16 cellular contexts compared by ENCODE assay signal in genomic region chr9:72614057-72614456, GRCh38.
A peak's percentile ranks its signal among the peaks of the same experiment; 100 is the strongest.
DNase-seq lines count a peak whose midpoint lies in the region; ATAC-seq, FAIRE-seq and TF ChIP-seq lines count a peak whose summit lies in the region.
"Had no signal": no experiment of that assay in that cellular context is flagged by ENCODE, and none has a peak within 500 bp of the region (broad histone marks: within the 10 kb centered on the region; RNA-seq: fewer than 3 reads in every experiment).

No MANE protein-coding gene starts in this region.

- WGBS in hepatocyte (ENCODE audit: low lambda C conversion rate, missing lambda C conversion rate), result 33% methylated on average over 1 of the region's 1 CpG
- 9 to 30% methylated on average over 1 of the region's 1 CpG for WGBS in gastroesophageal sphincter (ENCODE audit: low coverage in 1 of 2), 2 donors

- H3K9me3 ChIP-seq in HEK293 (ENCODE audit: control insufficient read depth, insufficient read depth, low read depth, low read length) (no peaks in the 10 kb centered on the region), hepatocyte (ENCODE audit: low read depth) (no peaks in the 10 kb centered on the region), osteoblast (ENCODE audit: low read depth, low read length) (no peaks in the 10 kb centered on the region), gastroesophageal sphincter (no peaks in the 10 kb centered on the region)
- H3K9me3 ChIP-seq: A549, BE2C had no signal

- H3K36me3 ChIP-seq in HEK293 (ENCODE audit: control insufficient read depth in 2 of 2, insufficient read depth in 1 of 2, low read length in 2 of 2) (no peaks in the 10 kb centered on the region), hepatocyte (replicated peaks; ENCODE audit: insufficient read depth, low read depth) (no peaks in the 10 kb centered on the region), osteoblast (ENCODE audit: insufficient read depth, low read length) (no peaks in the 10 kb centered on the region), gastroesophageal sphincter (no peaks in the 10 kb centered on the region)
- H3K36me3 ChIP-seq: BE2C had no signal

- H3K4me1 Mint-ChIP-seq in stimulated activated effector memory CD8-positive, alpha-beta T cell treated with anti-CD3 and anti-CD28 coated beads, Interleukin-12 subunit alpha, Interleukin-12 subunit beta, amount 100 ng/mL, for 72 hours, result no peaks in the 10 kb centered on the region
- H3K4me1 Mint-ChIP-seq: CD4-positive, alpha-beta memory T cell had no signal

- CTCF ChIA-PET in HEK293 (lab: Yijun Ruan, JAX), result interaction anchor here (0.6 kb wide), 1 partner anchor 12 kb away, joined by 3 read pairs; no protein-coding TSS in a partner anchor

- FAIRE-seq in H54 (lab: Jason Lieb, UNC), result peak; percentile 20

- no peaks in the 10 kb centered on the region for H3K4me1 ChIP-seq in HEK293 (ENCODE audit: control insufficient read depth, insufficient read depth, low read length)
- H3K4me1 ChIP-seq in hepatocyte (ENCODE audit: insufficient read depth), result no peaks in the 10 kb centered on the region
- no peaks in the 10 kb centered on the region for H3K4me1 ChIP-seq in osteoblast (ENCODE audit: insufficient read depth, low read length)
- no peaks in the 10 kb centered on the region for H3K4me1 ChIP-seq in gastroesophageal sphincter
- H3K4me1 ChIP-seq: A549, BE2C had no signal

- H3K4me3 Mint-ChIP-seq in stimulated activated effector memory CD8-positive, alpha-beta T cell treated with anti-CD3 and anti-CD28 coated beads, Interleukin-12 subunit alpha, Interleukin-12 subunit beta, amount 100 ng/mL, for 72 hours, result no peak overlapping the region
- H3K4me3 Mint-ChIP-seq: CD4-positive, alpha-beta memory T cell; H9 had no signal

- no peaks in the 10 kb centered on the region for H3K27me3 ChIP-seq in hepatocyte
- no peaks in the 10 kb centered on the region for H3K27me3 ChIP-seq in osteoblast (ENCODE audit: insufficient read depth, low read length)
- H3K27me3 ChIP-seq in gastroesophageal sphincter, result no peaks in the 10 kb centered on the region
- H3K27me3 ChIP-seq: BE2C had no signal

- H3K27ac Mint-ChIP-seq in stimulated activated effector memory CD8-positive, alpha-beta T cell treated with anti-CD3 and anti-CD28 coated beads, Interleukin-12 subunit alpha, Interleukin-12 subunit beta, amount 100 ng/mL, for 72 hours, result no peak overlapping the region
- H3K27ac Mint-ChIP-seq: CD4-positive, alpha-beta memory T cell; H9 had no signal

- no peak for ATAC-seq in gastroesophageal sphincter
- no peak for ATAC-seq in stimulated activated effector memory CD8-positive, alpha-beta T cell treated with anti-CD3 and anti-CD28 coated beads, Interleukin-12 subunit alpha, Interleukin-12 subunit beta, amount 100 ng/mL, for 72 hours
- ATAC-seq: A549 had no signal

- TF ChIP-seq CTCF in HEK293 (tag by site-specific recombination; IDR thresholded peaks at IDR 0.05) (no peak), hepatocyte (IDR thresholded peaks at IDR 0.05; ENCODE audit: poor library complexity) (no peak), osteoblast (IDR thresholded peaks at IDR 0.05; ENCODE audit: extremely low read depth, low read depth, low read length) (no peak), gastroesophageal sphincter (IDR thresholded peaks at IDR 0.05) (no peak)

- no peaks in the 10 kb centered on the region for H3K9me2 ChIP-seq in hepatocyte (replicated peaks; ENCODE audit: insufficient read depth)

- TF ChIP-seq EP300 in gastroesophageal sphincter (IDR thresholded peaks at IDR 0.05), result no peak

- POLR2A ChIA-PET in HEK293 (lab: Yijun Ruan, JAX), result no interaction called here

- DNase-seq in H54 (ENCODE audit: insufficient read length, low spot score) (no peak), hepatocyte (ENCODE audit: low spot score) (no peak), osteoblast (ENCODE audit: insufficient read length, low spot score, missing footprints) (peak; percentile 27), occipital lobe (lab: John Stamatoyannopoulos, UW) (no peak), mucosa of gallbladder (ENCODE audit: low spot score) (no peak)
- no peak for DNase-seq in stimulated activated effector memory CD8-positive, alpha-beta T cell treated with anti-CD3 and anti-CD28 coated beads, Interleukin-12 subunit alpha, Interleukin-12 subunit beta, amount 100 ng/mL, for 72 hours (ENCODE audit: low spot score in 2 of 2)
- DNase-seq: BE2C; CD4-positive, alpha-beta memory T cell; DND-41; GF-D8; GM23248; H9 had no signal

- H3K36me3 Mint-ChIP-seq in stimulated activated effector memory CD8-positive, alpha-beta T cell treated with anti-CD3 and anti-CD28 coated beads, Interleukin-12 subunit alpha, Interleukin-12 subunit beta, amount 100 ng/mL, for 72 hours, result no peaks in the 10 kb centered on the region
- H3K36me3 Mint-ChIP-seq: CD4-positive, alpha-beta memory T cell had no signal

- H3K4me2 ChIP-seq in hepatocyte, result no peak overlapping the region
- no peak overlapping the region for H3K4me2 ChIP-seq in osteoblast (ENCODE audit: insufficient read depth, low read length)
- H3K4me2 ChIP-seq: A549 had no signal

- TF ChIP-seq POLR2A in H54 (IDR thresholded peaks at IDR 0.05; ENCODE audit: low read depth, low read length) (no peak), gastroesophageal sphincter (IDR thresholded peaks at IDR 0.05) (no peak)

- no peaks in the 10 kb centered on the region for H3K79me2 ChIP-seq in hepatocyte
- no peaks in the 10 kb centered on the region for H3K79me2 ChIP-seq in osteoblast (ENCODE audit: insufficient read depth, low read length)

- no peaks in the 10 kb centered on the region for H3K9me3 Mint-ChIP-seq in stimulated activated effector memory CD8-positive, alpha-beta T cell treated with anti-CD3 and anti-CD28 coated beads, Interleukin-12 subunit alpha, Interleukin-12 subunit beta, amount 100 ng/mL, for 72 hours
- H3K9me3 Mint-ChIP-seq: CD4-positive, alpha-beta memory T cell had no signal

- no peak overlapping the region for H3K27ac ChIP-seq in HEK293 (ENCODE audit: extremely low read depth, low read depth, low read length)
- peak overlapping the region; percentile 11 for H3K27ac ChIP-seq in hepatocyte
- H3K27ac ChIP-seq in osteoblast (ENCODE audit: low read depth, low read length), result no peak overlapping the region
- H3K27ac ChIP-seq in gastroesophageal sphincter, result no peak overlapping the region
- H3K27ac ChIP-seq: A549, C4-2B, GM23248 had no signal

- H3K4me3 ChIP-seq in HEK293 (ENCODE audit: low read depth, low read length) (no peak overlapping the region), hepatocyte (no peak overlapping the region), osteoblast (ENCODE audit: insufficient read depth, low read length) (no peak overlapping the region), gastroesophageal sphincter (no peak overlapping the region)
- H3K4me3 ChIP-seq: A549, GM23248 had no signal

- H2AFZ ChIP-seq in hepatocyte, result no peak overlapping the region
- no peak overlapping the region for H2AFZ ChIP-seq in osteoblast (ENCODE audit: low read length)
- H2AFZ ChIP-seq: GM23248 had no signal

- no peaks in the 10 kb centered on the region for H4K20me1 ChIP-seq in hepatocyte (ENCODE audit: insufficient read depth, poor library complexity, severe bottlenecking)
- no peaks in the 10 kb centered on the region for H4K20me1 ChIP-seq in osteoblast (ENCODE audit: insufficient read depth, low read length)

TF ChIP-seq in HEK293, 187 proteins besides CTCF, POLR2A, EP300 and RAD21:
- TF ChIP-seq ZSCAN23 (tag by site-specific recombination; IDR thresholded peaks at IDR 0.05), result no peak
- no peak for TF ChIP-seq BCL11B (tag by site-specific recombination; IDR thresholded peaks at IDR 0.05; ENCODE audit: low read depth)
- no peak for TF ChIP-seq ZNF324 (tag by site-specific recombination; IDR thresholded peaks at IDR 0.05)
- TF ChIP-seq ZNF114 (tag by site-specific recombination; IDR thresholded peaks at IDR 0.05), result no peak
- TF ChIP-seq ZNF677 (tag by site-specific recombination; IDR thresholded peaks at IDR 0.05), result no peak
- TF ChIP-seq ATF2 (tag by site-specific recombination; IDR thresholded peaks at IDR 0.05; ENCODE audit: low read depth), result peak; percentile 80
- no peak for TF ChIP-seq ZNF585B (tag by site-specific recombination; IDR thresholded peaks at IDR 0.05)
- no peak for TF ChIP-seq ZNF211 (tag by site-specific recombination; IDR thresholded peaks at IDR 0.05; ENCODE audit: low read depth)
- TF ChIP-seq KLF16 (tag by site-specific recombination; IDR thresholded peaks at IDR 0.05), result no peak
- TF ChIP-seq HIC1 (tag by site-specific recombination; IDR thresholded peaks at IDR 0.05), result 0 out of 2 replicates have a peak, but pooled peaks have one; percentile 28
